8 cellular contexts compared by ENCODE assay signal in the genomic region with DNA sequence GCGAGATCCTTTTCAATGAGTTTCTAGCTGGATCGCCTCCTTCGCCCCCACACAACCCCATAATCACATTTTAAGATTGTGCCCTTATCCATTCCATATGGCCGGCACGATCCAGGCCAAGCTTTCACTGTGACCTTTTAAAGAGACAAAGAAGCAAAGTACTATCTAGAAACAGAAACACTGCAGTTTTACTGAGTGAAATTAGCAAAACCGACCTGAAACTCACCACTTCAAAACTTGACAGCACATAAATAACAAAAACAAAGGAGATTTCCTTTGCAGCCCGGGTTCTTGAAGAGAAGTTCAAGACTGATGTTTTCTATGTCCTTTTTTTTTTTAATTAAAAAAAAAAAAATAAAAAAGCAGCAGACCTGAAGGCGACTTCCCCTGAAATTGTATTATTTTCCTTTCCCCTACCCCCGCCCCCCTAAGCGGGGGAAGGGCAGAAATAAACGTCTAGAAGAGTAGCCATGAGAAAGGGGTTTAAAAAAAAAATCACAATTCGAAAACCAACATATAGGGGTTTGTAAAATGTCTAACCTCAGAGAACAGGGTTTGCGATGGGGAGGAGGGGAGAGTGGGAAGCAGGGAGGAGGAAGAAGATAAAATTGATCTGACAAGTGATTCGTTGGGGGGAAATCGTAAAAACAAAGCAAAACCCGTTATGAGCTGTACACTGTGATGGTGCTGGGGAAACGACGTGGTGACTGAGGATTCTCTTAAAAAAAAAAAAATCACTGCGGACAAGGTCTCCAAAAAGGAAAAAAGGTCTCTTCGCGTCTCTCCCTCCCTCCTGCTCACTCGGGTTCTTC. TPM values are rescaled to one million over a fixed set of nuclear protein-coding genes. Genes with fewer than 3 reads are reported as not detected.
DNase-seq lines count a peak whose midpoint lies in the region; ATAC-seq and TF ChIP-seq lines count a peak whose summit lies in the region.

No MANE protein-coding gene starts in this region.

- intact Hi-C loops in naive thymus-derived CD4-positive, alpha-beta T cell (cut with micrococcal nuclease), result loop anchor here (1.0 to 10.0 kb wide), 12 partner anchors 8 to 1621 kb away; a partner anchor contains a TSS
- intact Hi-C loops in upper lobe of right lung (cut with DNase I), result no loop called here

- H3K36me3 ChIP-seq in naive thymus-derived CD4-positive, alpha-beta T cell (ENCODE audit: control insufficient read depth in 2 of 3, insufficient read depth in 3 of 3, low read length in 3 of 3), result peaks cover 0 to 17% (median 0%) of the 10 kb centered on the region in 3 experiments
- no peaks in the 10 kb centered on the region for H3K36me3 ChIP-seq in upper lobe of right lung

- no peaks in the 10 kb centered on the region for H3K27me3 Mint-ChIP-seq in activated T-cell treated with anti-CD3 and anti-CD28 coated beads, Interleukin-2, amount 50 U/mL, for 24 hours
- peaks cover 0 to 2% (median 0%) of the 10 kb centered on the region in 5 donors for H3K27me3 Mint-ChIP-seq in naive thymus-derived CD4-positive, alpha-beta T cell

- no peaks in the 10 kb centered on the region for H3K27me3 ChIP-seq in naive thymus-derived CD4-positive, alpha-beta T cell (ENCODE audit: control insufficient read depth in 2 of 2, insufficient read depth in 2 of 2, low read length in 2 of 2)
- H3K27me3 ChIP-seq in upper lobe of right lung, result no peaks in the 10 kb centered on the region

- H3K36me3 Mint-ChIP-seq in activated T-cell treated with anti-CD3 and anti-CD28 coated beads, Interleukin-2, amount 50 U/mL, for 24 hours (ENCODE audit: low read depth), result peaks cover 92% of the 10 kb centered on the region
- H3K36me3 Mint-ChIP-seq in naive thymus-derived CD4-positive, alpha-beta T cell, result peaks cover 10 to 58% (median 28%) of the 10 kb centered on the region in 5 donors

- CTCF ChIA-PET in naive thymus-derived CD4-positive, alpha-beta T cell (lab: Charles Lee), result interaction anchor here (0.6 to 1.2 kb wide), 4 partner anchors 12 to 320 kb away, joined by 3 to 4 read pairs (median 3); no protein-coding TSS in a partner anchor

- POLR2A ChIA-PET in naive thymus-derived CD4-positive, alpha-beta T cell (lab: Charles Lee), result interaction anchor here (0.7 to 9.9 kb wide), 14 partner anchors 9 to 1582 kb away, joined by 3 to 206 read pairs (median 6); no protein-coding TSS in a partner anchor

- ATAC-seq in HG02588 (IDR thresholded peaks at IDR 0.05; ENCODE audit: unreplicated experiment), result peak; percentile 82
- ATAC-seq in naive thymus-derived CD4-positive, alpha-beta T cell, result peak; percentile 10
- peak; percentile 24 for ATAC-seq in upper lobe of right lung

- H3K27ac ChIP-seq in naive thymus-derived CD4-positive, alpha-beta T cell (ENCODE audit: low read depth, low read length), result peak overlapping the region; percentile 97
- peak overlapping the region; percentile 81 for H3K27ac ChIP-seq in upper lobe of right lung

- peak overlapping the region; percentile 98 for H3K27ac Mint-ChIP-seq in activated T-cell treated with anti-CD3 and anti-CD28 coated beads, Interleukin-2, amount 50 U/mL, for 24 hours
- H3K27ac Mint-ChIP-seq in naive thymus-derived CD4-positive, alpha-beta T cell, result peak overlapping the region; percentile 87 to 98 (median 96)

- DNase-seq in activated CD8-positive, alpha-beta memory T cell treated with anti-CD3 and anti-CD28 coated beads for 24 hours, result peak; percentile 75
- no peak for DNase-seq in activated CD8-positive, alpha-beta memory T cell treated with anti-CD3 and anti-CD28 coated beads, Interleukin-2, amount 50 U/mL, for 48 hours
- peak; percentile 78 for DNase-seq in NAMALWA (ENCODE audit: low spot score)
- peak; percentile 61 for DNase-seq in activated T-cell treated with anti-CD3 and anti-CD28 coated beads, Interleukin-2, amount 50 U/mL, for 24 hours
- peak; percentile 68 for DNase-seq in fibroblast of the aortic adventitia (ENCODE audit: low read depth)
- peak in 7 of 9 donors; percentile 40 to 62 (median 54) for DNase-seq in naive thymus-derived CD4-positive, alpha-beta T cell
- peak; percentile 54 for DNase-seq in upper lobe of right lung

- TF ChIP-seq CTCF in fibroblast of the aortic adventitia (IDR thresholded peaks at IDR 0.05; ENCODE audit: insufficient read depth, low read length) (no peak), upper lobe of right lung (IDR thresholded peaks at IDR 0.05) (no peak)

- H3K4me3 ChIP-seq in fibroblast of the aortic adventitia (ENCODE audit: low read depth, low read length) (peak overlapping the region; percentile 79), upper lobe of right lung (peak overlapping the region; percentile 79)
- peak overlapping the region; percentile 72 for H3K4me3 ChIP-seq in naive thymus-derived CD4-positive, alpha-beta T cell (ENCODE audit: low read length)

- H3K4me3 Mint-ChIP-seq in activated T-cell treated with anti-CD3 and anti-CD28 coated beads, Interleukin-2, amount 50 U/mL, for 24 hours, result peak overlapping the region; percentile 92
- H3K4me3 Mint-ChIP-seq in naive thymus-derived CD4-positive, alpha-beta T cell, result peak overlapping the region; percentile 91 to 100 (median 98)

- H3K4me1 ChIP-seq in naive thymus-derived CD4-positive, alpha-beta T cell (ENCODE audit: control insufficient read depth in 2 of 2, insufficient read depth in 2 of 2, low read length in 2 of 2), result peaks cover 8 to 18% of the 10 kb centered on the region in 2 donors
- peaks cover 18% of the 10 kb centered on the region for H3K4me1 ChIP-seq in upper lobe of right lung

- H3K9me3 Mint-ChIP-seq in activated T-cell treated with anti-CD3 and anti-CD28 coated beads, Interleukin-2, amount 50 U/mL, for 24 hours, result no peaks in the 10 kb centered on the region
- H3K9me3 Mint-ChIP-seq in naive thymus-derived CD4-positive, alpha-beta T cell, result peaks cover 0 to 6% (median 0%) of the 10 kb centered on the region in 11 donors

- peaks cover 76% of the 10 kb centered on the region for H3K4me1 Mint-ChIP-seq in activated T-cell treated with anti-CD3 and anti-CD28 coated beads, Interleukin-2, amount 50 U/mL, for 24 hours (ENCODE audit: low read depth)
- H3K4me1 Mint-ChIP-seq in naive thymus-derived CD4-positive, alpha-beta T cell, result peaks cover 44 to 74% (median 63%) of the 10 kb centered on the region in 7 donors

- H3K9me3 ChIP-seq in naive thymus-derived CD4-positive, alpha-beta T cell (ENCODE audit: control insufficient read depth in 2 of 3, low read length in 3 of 3), result no peaks in the 10 kb centered on the region
- no peaks in the 10 kb centered on the region for H3K9me3 ChIP-seq in upper lobe of right lung

RNA-seq across cellular contexts. Expression of a gene that starts 1.5 kb away (rescaled TPM):
- 23.3 and 62.5 TPM in 2 replicates for total RNA-seq in fibroblast of the aortic adventitia (ENCODE audit: low replicate concordance)
- 100 to 1,000 TPM; 258 to 482 (median 451) TPM for total RNA-seq in naive thymus-derived CD4-positive, alpha-beta T cell
- 100 to 1,000 TPM; 286 to 389 TPM for polyA plus RNA-seq in naive thymus-derived CD4-positive, alpha-beta T cell
- total RNA-seq in upper lobe of right lung, result 28.4 TPM

Comparison
In these comparisons a context has a peak if more than half of its experiments do, and no peak if none do; other contexts are left out.
1. ATAC-seq: peak in every context shown above with its lines; median percentile 82 in HG02588; 24 in upper lobe of right lung; 10 in naive thymus-derived CD4-positive, alpha-beta T cell.